In the genomic region with DNA sequence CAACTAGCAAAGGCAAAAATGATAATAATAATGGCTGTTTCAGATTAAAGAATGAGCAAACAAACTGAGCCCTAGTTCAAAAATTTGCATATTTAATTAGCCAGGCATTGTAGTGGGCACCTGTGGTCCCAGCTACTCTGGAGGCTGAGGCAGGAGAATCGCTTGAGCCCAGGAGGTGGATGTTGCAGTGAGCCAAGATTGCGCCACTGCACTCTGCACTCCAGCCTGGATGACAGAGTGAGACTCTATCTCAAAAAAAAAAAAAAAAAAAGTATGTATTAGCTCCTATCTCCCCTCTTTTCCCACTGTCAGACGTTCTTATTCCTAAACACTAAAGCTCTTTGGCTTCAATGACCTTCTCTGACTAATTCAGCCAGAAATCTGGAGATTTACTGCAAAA, we compare ENCODE assay signal across 24 cellular contexts. TPM values are rescaled to one million over a fixed set of nuclear protein-coding genes. Genes with fewer than 3 reads are reported as not detected.
DNase-seq lines count a peak whose midpoint lies in the region; ATAC-seq and TF ChIP-seq lines count a peak whose summit lies in the region.
"Had no signal": no experiment of that assay in that cellular context is flagged by ENCODE, and none has a peak within 500 bp of the region (broad histone marks: within the 10 kb centered on the region; RNA-seq: fewer than 3 reads in every experiment).

No MANE protein-coding gene starts in this region.

- H3K36me3 ChIP-seq in ACC112 (ENCODE audit: insufficient read depth, low read length) (no peaks in the 10 kb centered on the region), parathyroid adenoma (ENCODE audit: control insufficient read depth, insufficient read depth, low read length) (no peaks in the 10 kb centered on the region), transverse colon (no peaks in the 10 kb centered on the region)
- H3K36me3 ChIP-seq: SJSA1 had no signal

- no peaks in the 10 kb centered on the region for H3K27me3 ChIP-seq in ACC112 (ENCODE audit: insufficient read depth, low read length)
- H3K27me3 ChIP-seq in parathyroid adenoma (ENCODE audit: control insufficient read depth, insufficient read depth, low read length) = no peaks in the 10 kb centered on the region
- H3K27me3 ChIP-seq in transverse colon = no peaks in the 10 kb centered on the region
- H3K27me3 ChIP-seq: SJSA1 had no signal

- H3K4me3 ChIP-seq in ACC112 (ENCODE audit: low read depth, low read length) (no peak overlapping the region), fibroblast of the aortic adventitia (ENCODE audit: low read depth, low read length) (no peak overlapping the region), parathyroid adenoma (ENCODE audit: low read depth, low read length) (no peak overlapping the region), transverse colon (no peak overlapping the region)
- H3K4me3 ChIP-seq: SJSA1 had no signal

- TF ChIP-seq EP300 in transverse colon (IDR thresholded peaks at IDR 0.05; ENCODE audit: low read depth) = no peak

- no peak for TF ChIP-seq CTCF in fibroblast of the aortic adventitia (IDR thresholded peaks at IDR 0.05; ENCODE audit: insufficient read depth, low read length)
- TF ChIP-seq CTCF in parathyroid adenoma (IDR thresholded peaks at IDR 0.05) = no peak
- TF ChIP-seq CTCF in transverse colon (IDR thresholded peaks at IDR 0.05) = no peak

- H3K9me3 ChIP-seq in parathyroid adenoma (ENCODE audit: control insufficient read depth, low read length) (no peaks in the 10 kb centered on the region), transverse colon (no peaks in the 10 kb centered on the region)
- H3K9me3 ChIP-seq: SJSA1 had no signal

- no peak overlapping the region for H3K9ac ChIP-seq in parathyroid adenoma
- H3K9ac ChIP-seq: KMS-11 had no signal

- intact Hi-C loops in transverse colon (cut with DNase I; ENCODE audit: low total_unique reads) = no loop called here

- H3K27ac ChIP-seq in ACC112 (ENCODE audit: low read depth, low read length) (peak overlapping the region; percentile 7; the same call in 1 of the 2 replicates), parathyroid adenoma (no peak overlapping the region), transverse colon (no peak overlapping the region)
- H3K27ac ChIP-seq: C4-2B, KMS-11, SJSA1 had no signal

- 82 to 85% methylated on average over 3 of the region's 3 CpGs for WGBS in transverse colon (ENCODE audit: low coverage in 1 of 2), 2 donors

- no peak for ATAC-seq in HG03378 (IDR thresholded peaks at IDR 0.05; ENCODE audit: unreplicated experiment)
- ATAC-seq: HCT116 had no signal

- H2AFZ ChIP-seq in ACC112 (ENCODE audit: low read length, unreplicated experiment) (no peak overlapping the region), parathyroid adenoma (peak overlapping the region; percentile 34)

- in situ Hi-C loops in transverse colon (cut with MboI; ENCODE audit: low pct_ligation_motif_present in 1 of 4, low pct_unique_long_range_greater_than_20kb in 1 of 4, low sequenced_read_pairs in 3 of 4) = no loop called here

- no peak for TF ChIP-seq POLR2A in transverse colon (IDR thresholded peaks at IDR 0.05)

- no peak overlapping the region for H3K4me2 ChIP-seq in parathyroid adenoma (ENCODE audit: low read length)
- H3K4me2 ChIP-seq: KMS-11 had no signal

- H3K4me1 ChIP-seq in ACC112 (ENCODE audit: control insufficient read depth, insufficient read depth, low read length, unreplicated experiment) = peaks cover 61% of the 10 kb centered on the region
- H3K4me1 ChIP-seq in parathyroid adenoma = peaks cover 8% of the 10 kb centered on the region
- peaks cover 0 to 14% (median 9%) of the 10 kb centered on the region in 4 donors for H3K4me1 ChIP-seq in transverse colon

- H3K79me2 ChIP-seq in ACC112 (ENCODE audit: control insufficient read depth, insufficient read depth, low read length, unreplicated experiment) = peaks cover 8% of the 10 kb centered on the region
- H3K79me2 ChIP-seq in parathyroid adenoma = peaks cover 4% of the 10 kb centered on the region

- DNase-seq in amniotic epithelial cell (ENCODE audit: low read depth) = peak; percentile 46
- peak; percentile 36 for DNase-seq in fibroblast of the aortic adventitia (ENCODE audit: low read depth)
- no peak for DNase-seq in mucosa of gallbladder (ENCODE audit: low spot score)
- no peak for DNase-seq in transverse colon
- DNase-seq: CD8-positive, alpha-beta memory T cell; DMS 273 treated with DMSO at 0.1 percent for 48 hours; DMS79 treated with DMSO at 0.1 percent for 48 hours; GF-D8; GOT3; NCI-H1092; NCI-H1417 treated with DMSO at 0.1 percent for 48 hours; NCI-H1694 treated with DMSO at 0.1 percent for 48 hours; NCI-H2081; NCI-H2227 treated with DMSO at 0.1 percent for 48 hours; NCI-H526 treated with DMSO at 0.1 percent for 48 hours; Right ventricle myocardium superior; RPMI8226 had no signal

RNA-seq across cellular contexts. Expression of gene SRBD1, which starts 3.8 kb away (rescaled TPM):
- total RNA-seq in fibroblast of the aortic adventitia (ENCODE audit: low replicate concordance) = 15.7 and 22.4 TPM in 2 replicates
- 13.6 TPM for total RNA-seq in mucosa of gallbladder
- 10 to 100 TPM; 13.5 to 36.2 (median 26.8) TPM for total RNA-seq in transverse colon

RNA-seq across cellular contexts. Expression of gene PRKCE, which starts 36.6 kb away (rescaled TPM):
- 12.5 and 17.9 TPM in 2 replicates for total RNA-seq in fibroblast of the aortic adventitia (ENCODE audit: low replicate concordance)
- 20.8 TPM for total RNA-seq in mucosa of gallbladder
- total RNA-seq in transverse colon = 10 to 100 TPM in 3 of 4 donors, 1 to 10 TPM in 1; 8.6 to 20.6 (median 11.3) TPM

Comparison
In these comparisons a context has a peak if more than half of its experiments do, and no peak if none do; other contexts are left out.
1. DNase-seq: peak in amniotic epithelial cell (single experiment) and fibroblast of the aortic adventitia (single experiment); none in mucosa of gallbladder (single experiment) and transverse colon (single experiment).